Comparison of ENCODE assay signal across 9 cellular contexts in genomic region chr12:46153267-46153872, GRCh38.
DNase-seq lines count a peak whose midpoint lies in the region; ATAC-seq and TF ChIP-seq lines count a peak whose summit lies in the region.
"Had no signal": no experiment of that assay in that cellular context is flagged by ENCODE, and none has a peak within 500 bp of the region (broad histone marks: within the 10 kb centered on the region; RNA-seq: fewer than 3 reads in every experiment).

No MANE protein-coding gene starts in this region.

- WGBS in mesendoderm (ENCODE audit: extremely low coverage, insufficient coverage, low lambda C conversion rate): no CpG with 5 or more reads among the region's 2 CpGs

- H3K4ac ChIP-seq in mesendoderm (ENCODE audit: low read depth, low read length): no peak overlapping the region

- H3K23ac ChIP-seq in mesendoderm (ENCODE audit: low read length): no peak overlapping the region

- H3K4me3 Mint-ChIP-seq in MCF 10A (ENCODE audit: unreplicated experiment): no peak overlapping the region
- H3K4me3 Mint-ChIP-seq: CD8-positive, alpha-beta memory T cell had no signal

- no peak overlapping the region for H3K4me3 ChIP-seq in NB4 (ENCODE audit: low read depth, low read length)
- H3K4me3 ChIP-seq in mesendoderm (ENCODE audit: low read length): no peak overlapping the region

- H3K4me1 ChIP-seq in mesendoderm (ENCODE audit: control insufficient read depth, low read depth, low read length): no peaks in the 10 kb centered on the region

- peaks cover 5% of the 10 kb centered on the region for H3K4me1 Mint-ChIP-seq in MCF 10A (ENCODE audit: insufficient read depth, unreplicated experiment)

- H2BK120ac ChIP-seq in mesendoderm (ENCODE audit: low read depth, low read length): no peak overlapping the region

- no peaks in the 10 kb centered on the region for H3K79me2 ChIP-seq in mesendoderm (ENCODE audit: control insufficient read depth, insufficient read depth, low read length)

- no peaks in the 10 kb centered on the region for H3K79me1 ChIP-seq in mesendoderm (ENCODE audit: low read length)

- peaks cover 7% of the 10 kb centered on the region for H3K36me3 Mint-ChIP-seq in MCF 10A (ENCODE audit: insufficient read depth, unreplicated experiment)

- CTCF ChIA-PET in MCF 10A (lab: Yijun Ruan, JAX): interaction anchor here (0.6 to 2.0 kb wide), 13 partner anchors 11 to 868 kb away, joined by 3 to 7 read pairs (median 5); partner anchors contain the start of gene SLC38A1

- intact Hi-C loops in MCF 10A (cut with micrococcal nuclease): loop anchor here (1.0 to 5.0 kb wide), 7 partner anchors 113 to 831 kb away; partner anchors contain the start of gene SLC38A2

- no peaks in the 10 kb centered on the region for H3K27me3 Mint-ChIP-seq in MCF 10A (ENCODE audit: insufficient read depth, unreplicated experiment)

- H2AK5ac ChIP-seq in mesendoderm (ENCODE audit: low read length): no peak overlapping the region

- H3K27ac ChIP-seq in mesendoderm (ENCODE audit: low read depth, low read length): no peak overlapping the region

- H4K5ac ChIP-seq in mesendoderm (ENCODE audit: low read length): no peak overlapping the region

- peak; percentile 53 for TF ChIP-seq CTCF in NB4 (IDR thresholded peaks at IDR 0.05; ENCODE audit: low read depth, low read length)
- TF ChIP-seq CTCF in MCF 10A (IDR thresholded peaks at IDR 0.05; ENCODE audit: unreplicated experiment): peak; percentile 77

- no peak for TF ChIP-seq POLR2A in NB4 (IDR thresholded peaks at IDR 0.05; ENCODE audit: extremely low read depth, insufficient read length)

- H3K9me3 Mint-ChIP-seq in MCF 10A (ENCODE audit: unreplicated experiment): no peaks in the 10 kb centered on the region

- H3K56ac ChIP-seq in mesendoderm (ENCODE audit: low read length): no peak overlapping the region

- H4K8ac ChIP-seq in mesendoderm (ENCODE audit: low read depth, low read length): no peak overlapping the region

- H3K4me2 ChIP-seq in mesendoderm (ENCODE audit: low read length): no peak overlapping the region

- no peak overlapping the region for H2BK5ac ChIP-seq in mesendoderm (ENCODE audit: low read length)

- H2BK15ac ChIP-seq in mesendoderm (replicated peaks; ENCODE audit: low read depth): no peak overlapping the region

- DNase-seq in NCI-H1417 (lab: John Stamatoyannopoulos, UW) (peak in 2 of 3 experiments; percentile 26 to 49), NCI-H1417 treated with DMSO at 0.1 percent for 48 hours (lab: John Stamatoyannopoulos, UW) (no peak), NB4 (ENCODE audit: low read depth) (peak; percentile 50), MCF 10A (ENCODE audit: unreplicated experiment) (peak; percentile 46), mesendoderm (peak; percentile 33), GM19240 (ENCODE audit: insufficient read length, low spot score) (no peak), NCI-H524 treated with DMSO at 0.1 percent for 48 hours (lab: John Stamatoyannopoulos, UW) (no peak)

- H3K36me3 ChIP-seq in mesendoderm (ENCODE audit: control insufficient read depth, insufficient read depth, low read length): no peaks in the 10 kb centered on the region

- H3K9ac ChIP-seq in mesendoderm (ENCODE audit: low read length): no peak overlapping the region

- H3K27me3 ChIP-seq in mesendoderm (ENCODE audit: insufficient read depth, low read length, poor library complexity): no peaks in the 10 kb centered on the region

- no peak overlapping the region for H3K18ac ChIP-seq in mesendoderm (ENCODE audit: low read length)

- no peak for ATAC-seq in GM18520 (IDR thresholded peaks at IDR 0.05; ENCODE audit: unreplicated experiment)

- POLR2A ChIA-PET in MCF 10A (lab: Yijun Ruan, JAX): interaction anchor here (0.7 to 2.1 kb wide), 15 partner anchors 11 to 524 kb away, joined by 3 to 20 read pairs (median 5); partner anchors contain the start of gene SLC38A1

- BruUV-seq in MCF 10A (replicated peaks; lab: Mats Ljungman, UMichigan): no TSS peak

- no peak overlapping the region for H3K27ac Mint-ChIP-seq in MCF 10A (ENCODE audit: low read depth, unreplicated experiment)
- H3K27ac Mint-ChIP-seq: CD8-positive, alpha-beta memory T cell had no signal

Comparison
In these comparisons a context has a peak if more than half of its experiments do, and no peak if none do; other contexts are left out.
1. DNase-seq: peak in NCI-H1417 (2 of 3), NB4 (single experiment), MCF 10A (single experiment) and mesendoderm (single experiment); none in NCI-H1417 treated with DMSO at 0.1 percent for 48 hours (single experiment), GM19240 (single experiment) and NCI-H524 treated with DMSO at 0.1 percent for 48 hours (single experiment).